ENCODE assay signal across 32 cellular contexts in the genomic region with DNA sequence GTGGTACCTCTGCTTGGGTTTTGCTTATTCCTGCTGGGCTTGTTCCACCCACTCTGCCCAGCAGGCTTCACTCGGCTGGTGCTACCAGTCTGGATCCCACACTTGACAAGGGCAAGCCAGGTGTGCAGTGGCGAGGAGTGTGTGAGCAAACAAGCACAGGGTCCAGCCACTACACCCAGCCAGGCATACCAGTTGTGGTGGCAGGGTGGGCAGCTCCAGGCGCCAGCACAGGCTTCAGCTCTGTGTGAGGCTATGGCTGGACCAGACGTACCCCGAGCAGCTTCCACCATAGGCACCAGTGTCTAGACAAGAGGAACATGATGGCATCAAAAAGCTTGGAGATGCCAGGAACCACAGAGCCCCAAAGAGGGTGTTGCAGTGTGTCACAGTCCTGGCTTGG.
"Had no signal": no experiment of that assay in that cellular context is flagged by ENCODE, and none has a peak within 500 bp of the region (broad histone marks: within the 10 kb centered on the region; RNA-seq: fewer than 3 reads in every experiment).

No MANE protein-coding gene starts in this region.

- H3K9me3 Mint-ChIP-seq: activated CD4-positive, alpha-beta memory T cell treated with anti-CD3 and anti-CD28 coated beads for 36 hours; activated CD4-positive, alpha-beta T cell treated with anti-CD3 and anti-CD28 coated beads, Interleukin-2, amount 10 ng/mL, durations not matched to agents 24 days and 14 days; activated naive CD4-positive, alpha-beta T cell treated with anti-CD3 and anti-CD28 coated beads, Interleukin-2, amount 50 U/mL, for 24 hours; activated naive CD8-positive, alpha-beta T cell treated with anti-CD3 and anti-CD28 coated beads, Interleukin-2, amount 10 ng/mL, durations not matched to agents 7 days and 5 days; activated T-helper 1 cell treated with anti-CD3 and anti-CD28 coated beads, Interleukin-12 subunit alpha, Interleukin-12 subunit beta, Interleukin-2, Interleukin-4 antibody, amounts not matched to agents 30 ng/mL and 10 ng/mL and 1 ng/mL, durations not matched to agents 14 hours and 24 hours and 36 hours; activated T-helper 2 cell treated with anti-CD3 and anti-CD28 coated beads, Interferon-gamma antibody, Interleukin-2, Interleukin-4, amounts not matched to agents 10 μg/mL and 5 μg/mL and 100 μg/mL, durations not matched to agents 14 hours and 24 hours and 36 hours; effector memory CD8-positive, alpha-beta T cell; T-helper 2 cell treated with Interferon-gamma antibody and Interleukin-4, amounts not matched to agents 5 μg/mL and 100 μg/mL, for 36 hours had no signal

- H3K4me1 ChIP-seq: esophagus squamous epithelium, gastroesophageal sphincter had no signal

- ATAC-seq: activated CD4-positive, alpha-beta T cell treated with anti-CD3 and anti-CD28 coated beads for 36 hours; activated CD8-positive, alpha-beta memory T cell treated with anti-CD3 and anti-CD28 coated beads, Interleukin-2, amount 10 ng/mL, durations not matched to agents 7 days and 5 days; activated CD8-positive, alpha-beta T cell treated with anti-CD3 and anti-CD28 coated beads, Interleukin-2, amount 10 ng/mL, durations not matched to agents 7 days and 5 days; effector memory CD8-positive, alpha-beta T cell; gastroesophageal sphincter; T-helper 17 cell had no signal

- H3K27ac Mint-ChIP-seq: activated CD4-positive, alpha-beta memory T cell treated with anti-CD3 and anti-CD28 coated beads for 36 hours; activated CD4-positive, alpha-beta T cell treated with anti-CD3 and anti-CD28 coated beads for 36 hours; activated CD4-positive, alpha-beta T cell treated with anti-CD3 and anti-CD28 coated beads, Interleukin-2, amount 10 ng/mL, durations not matched to agents 24 days and 14 days; activated CD8-positive, alpha-beta memory T cell treated with anti-CD3 and anti-CD28 coated beads, Interleukin-2, amount 10 ng/mL, durations not matched to agents 7 days and 5 days; activated CD8-positive, alpha-beta T cell treated with anti-CD3 and anti-CD28 coated beads, Interleukin-2, amount 10 ng/mL, durations not matched to agents 7 days and 5 days; activated naive CD4-positive, alpha-beta T cell treated with anti-CD3 and anti-CD28 coated beads for 36 hours; activated naive CD4-positive, alpha-beta T cell treated with anti-CD3 and anti-CD28 coated beads, Interleukin-2, amount 50 U/mL, for 24 hours; activated naive CD8-positive, alpha-beta T cell treated with anti-CD3 and anti-CD28 coated beads, Interleukin-2, amount 10 ng/mL, durations not matched to agents 7 days and 5 days; activated T-helper 1 cell treated with anti-CD3 and anti-CD28 coated beads, Interleukin-12 subunit alpha, Interleukin-12 subunit beta, Interleukin-2, Interleukin-4 antibody, amounts not matched to agents 30 ng/mL and 10 ng/mL and 1 ng/mL, durations not matched to agents 14 hours and 24 hours and 36 hours; activated T-helper 2 cell treated with anti-CD3 and anti-CD28 coated beads, Interferon-gamma antibody, Interleukin-2, Interleukin-4, amounts not matched to agents 10 μg/mL and 5 μg/mL and 100 μg/mL, durations not matched to agents 14 hours and 24 hours and 36 hours; effector memory CD8-positive, alpha-beta T cell; T-helper 17 cell; T-helper 2 cell treated with Interferon-gamma antibody and Interleukin-4, amounts not matched to agents 5 μg/mL and 100 μg/mL, for 36 hours had no signal

- H3K27ac ChIP-seq: brain microvascular endothelial cell, esophagus squamous epithelium, gastroesophageal sphincter had no signal

- H3K4me3 ChIP-seq: esophagus squamous epithelium, gastroesophageal sphincter had no signal

- H3K4me1 Mint-ChIP-seq: activated CD4-positive, alpha-beta T cell treated with anti-CD3 and anti-CD28 coated beads for 36 hours; activated CD4-positive, alpha-beta T cell treated with anti-CD3 and anti-CD28 coated beads, Interleukin-2, amount 10 ng/mL, durations not matched to agents 24 days and 14 days; activated CD8-positive, alpha-beta memory T cell treated with anti-CD3 and anti-CD28 coated beads, Interleukin-2, amount 10 ng/mL, durations not matched to agents 7 days and 5 days; activated naive CD4-positive, alpha-beta T cell treated with anti-CD3 and anti-CD28 coated beads, Interleukin-2, amount 50 U/mL, for 24 hours; activated naive CD8-positive, alpha-beta T cell treated with anti-CD3 and anti-CD28 coated beads, Interleukin-2, amount 10 ng/mL, durations not matched to agents 7 days and 5 days; T-helper 17 cell had no signal

- H3K36me3 ChIP-seq: brain microvascular endothelial cell, esophagus squamous epithelium, gastroesophageal sphincter had no signal

- H3K36me3 Mint-ChIP-seq: activated CD4-positive, alpha-beta memory T cell treated with anti-CD3 and anti-CD28 coated beads for 36 hours; activated CD8-positive, alpha-beta memory T cell treated with anti-CD3 and anti-CD28 coated beads, Interleukin-2, amount 10 ng/mL, durations not matched to agents 7 days and 5 days; activated naive CD4-positive, alpha-beta T cell treated with anti-CD3 and anti-CD28 coated beads, Interleukin-2, amount 50 U/mL, for 24 hours; activated naive CD8-positive, alpha-beta T cell treated with anti-CD3 and anti-CD28 coated beads, Interleukin-2, amount 10 ng/mL, durations not matched to agents 7 days and 5 days had no signal

- H3K9me3 ChIP-seq: esophagus squamous epithelium, gastroesophageal sphincter had no signal

- H3K27me3 ChIP-seq: brain microvascular endothelial cell, esophagus squamous epithelium, gastroesophageal sphincter had no signal

- H3K4me3 Mint-ChIP-seq: activated CD4-positive, alpha-beta memory T cell treated with anti-CD3 and anti-CD28 coated beads for 36 hours; activated CD4-positive, alpha-beta T cell treated with anti-CD3 and anti-CD28 coated beads for 36 hours; activated CD4-positive, alpha-beta T cell treated with anti-CD3 and anti-CD28 coated beads, Interleukin-2, amount 10 ng/mL, durations not matched to agents 24 days and 14 days; activated CD8-positive, alpha-beta memory T cell treated with anti-CD3 and anti-CD28 coated beads, Interleukin-2, amount 10 ng/mL, durations not matched to agents 7 days and 5 days; activated CD8-positive, alpha-beta T cell treated with anti-CD3 and anti-CD28 coated beads, Interleukin-2, amount 10 ng/mL, durations not matched to agents 7 days and 5 days; activated naive CD4-positive, alpha-beta T cell treated with anti-CD3 and anti-CD28 coated beads for 36 hours; activated naive CD4-positive, alpha-beta T cell treated with anti-CD3 and anti-CD28 coated beads, Interleukin-2, amount 50 U/mL, for 24 hours; activated naive CD8-positive, alpha-beta T cell treated with anti-CD3 and anti-CD28 coated beads, Interleukin-2, amount 10 ng/mL, durations not matched to agents 7 days and 5 days; activated T-helper 1 cell treated with anti-CD3 and anti-CD28 coated beads, Interleukin-12 subunit alpha, Interleukin-12 subunit beta, Interleukin-2, Interleukin-4 antibody, amounts not matched to agents 30 ng/mL and 10 ng/mL and 1 ng/mL, durations not matched to agents 14 hours and 24 hours and 36 hours; effector memory CD8-positive, alpha-beta T cell; T-helper 17 cell; T-helper 2 cell treated with Interferon-gamma antibody and Interleukin-4, amounts not matched to agents 5 μg/mL and 100 μg/mL, for 36 hours had no signal

- DNase-seq: activated CD4-positive, alpha-beta memory T cell treated with anti-CD3 and anti-CD28 coated beads for 36 hours; activated CD4-positive, alpha-beta T cell treated with anti-CD3 and anti-CD28 coated beads for 36 hours; activated CD4-positive, alpha-beta T cell treated with anti-CD3 and anti-CD28 coated beads, Interleukin-2, amount 10 ng/mL, durations not matched to agents 24 days and 14 days; activated CD4-positive, CD25-positive, alpha-beta regulatory T cell; activated CD4-positive, CD25-positive, alpha-beta regulatory T cell treated with anti-CD3 and anti-CD28 coated beads, Interleukin-2, amount 50 U/mL, for 72 hours; activated CD8-positive, alpha-beta memory T cell treated with anti-CD3 and anti-CD28 coated beads, Interleukin-2, amount 10 ng/mL, durations not matched to agents 7 days and 5 days; activated CD8-positive, alpha-beta memory T cell treated with anti-CD3 and anti-CD28 coated beads, Interleukin-2, amount 50 U/mL, for 4 hours; activated CD8-positive, alpha-beta T cell treated with anti-CD3 and anti-CD28 coated beads, Interleukin-2, amount 10 ng/mL, durations not matched to agents 7 days and 5 days; activated effector memory CD4-positive, alpha-beta T cell treated with anti-CD3 and anti-CD28 coated beads, Interleukin-2, amount 50 U/mL, for 16 hours; activated naive CD4-positive, alpha-beta T cell treated with anti-CD3 and anti-CD28 coated beads for 36 hours; activated naive CD8-positive, alpha-beta T cell treated with anti-CD3 and anti-CD28 coated beads, Interleukin-2, amount 10 ng/mL, durations not matched to agents 7 days and 5 days; activated T-cell treated with anti-CD3 and anti-CD28 coated beads, Interleukin-2, amount 50 U/mL, for 1 hour; activated T-cell treated with anti-CD3 and anti-CD28 coated beads, Interleukin-2, amount 50 U/mL, for 48 hours; amniotic stem cell; anterior cingulate cortex; brain microvascular endothelial cell; caudate nucleus; cortex of kidney; dermis blood vessel endothelial cell; effector CD4-positive, alpha-beta T cell; effector memory CD8-positive, alpha-beta T cell; erythroblast; esophagus squamous epithelium; foreskin melanocyte; T-helper 1 cell; T-helper 17 cell; T1000 had no signal

- H3K27me3 Mint-ChIP-seq: activated CD4-positive, alpha-beta memory T cell treated with anti-CD3 and anti-CD28 coated beads for 36 hours; effector memory CD8-positive, alpha-beta T cell had no signal
